8 cellular contexts compared by ENCODE assay signal in genomic region chr21:34983680-34984086, GRCh38.
DNase-seq lines count a peak whose midpoint lies in the region; ATAC-seq and TF ChIP-seq lines count a peak whose summit lies in the region.

No MANE protein-coding gene starts in this region.

- H3K9me3 ChIP-seq in fibroblast of lung (ENCODE audit: control insufficient read depth, insufficient read depth, low read depth, low read length): no peaks in the 10 kb centered on the region

- peak; percentile 70 for ATAC-seq in stimulated activated memory B cell treated with anti-CD40 and anti-IgM and Interleukin-4, amounts not matched to agents 10 μg/mL and 1 μg/mL and 100 μg/mL, for 72 hours
- ATAC-seq in HG03457 (IDR thresholded peaks at IDR 0.05; ENCODE audit: unreplicated experiment) (no peak), left colon (no peak)

- peak overlapping the region; percentile 72 for H3K27ac ChIP-seq in fibroblast of lung (ENCODE audit: insufficient read depth, low read length)

- H3K9me3 Mint-ChIP-seq in stimulated activated memory B cell treated with anti-CD40 and anti-IgM and Interleukin-4, amounts not matched to agents 10 μg/mL and 1 μg/mL and 100 μg/mL, for 72 hours: no peaks in the 10 kb centered on the region

- H3K79me2 ChIP-seq in fibroblast of lung (ENCODE audit: control insufficient read depth, insufficient read depth, low read length): no peaks in the 10 kb centered on the region

- H3K27me3 Mint-ChIP-seq in stimulated activated memory B cell treated with anti-CD40 and anti-IgM and Interleukin-4, amounts not matched to agents 10 μg/mL and 1 μg/mL and 100 μg/mL, for 72 hours: no peaks in the 10 kb centered on the region

- no peaks in the 10 kb centered on the region for H3K27me3 ChIP-seq in fibroblast of lung (ENCODE audit: control insufficient read depth, insufficient read depth, low read length)

- peak overlapping the region; percentile 44 for H3K4me2 ChIP-seq in fibroblast of lung (ENCODE audit: extremely low read depth, insufficient read depth, low read length)

- no peak overlapping the region for H2AFZ ChIP-seq in fibroblast of lung (ENCODE audit: low read length)

- peak; percentile 39 for DNase-seq in HK-2 (ENCODE audit: unreplicated experiment)
- DNase-seq in activated CD4-positive, CD25-positive, alpha-beta regulatory T cell treated with anti-CD3 and anti-CD28 coated beads, Interleukin-2, amount 50 U/mL, for 72 hours: peak; percentile 60
- peak; percentile 43 to 86 for DNase-seq in fibroblast of lung (ENCODE audit: low read depth in 2 of 2)
- no peak for DNase-seq in left colon
- no peak for DNase-seq in GOT3 (lab: John Stamatoyannopoulos, UW)
- no peak for DNase-seq in cardiac septum (ENCODE audit: low spot score)

- no peak overlapping the region for H3K4me3 ChIP-seq in fibroblast of lung (replicated peaks in 1 of 4; ENCODE audit: control extremely low read depth in 1 of 4, insufficient read depth in 1 of 4, low read depth in 3 of 4, low read length in 4 of 4)

- peak overlapping the region; percentile 58 for H3K4me3 Mint-ChIP-seq in stimulated activated memory B cell treated with anti-CD40 and anti-IgM and Interleukin-4, amounts not matched to agents 10 μg/mL and 1 μg/mL and 100 μg/mL, for 72 hours

- peaks cover 10% of the 10 kb centered on the region for H3K4me1 ChIP-seq in fibroblast of lung (ENCODE audit: control insufficient read depth, extremely low read depth, insufficient read depth, low read length)

- peak overlapping the region; percentile 82 for H3K27ac Mint-ChIP-seq in stimulated activated memory B cell treated with anti-CD40 and anti-IgM and Interleukin-4, amounts not matched to agents 10 μg/mL and 1 μg/mL and 100 μg/mL, for 72 hours

- intact Hi-C loops in left colon (cut with DNase I, micrococcal nuclease): no loop called here
- intact Hi-C loops in cardiac septum (cut with DNase I): loop anchor here (10.0 kb wide), 1 partner anchor 221 kb away; no protein-coding TSS in a partner anchor

- TF ChIP-seq CTCF in fibroblast of lung (conservative IDR thresholded peaks at IDR 0.05 in 1 of 2, IDR thresholded peaks at IDR 0.05 in 1 of 2; ENCODE audit: low read depth in 1 of 2, low read length in 2 of 2): no peak

- H4K20me1 ChIP-seq in fibroblast of lung (ENCODE audit: control insufficient read depth, extremely low read depth, insufficient read depth, low read length): no peaks in the 10 kb centered on the region

- no peak overlapping the region for H3K9ac ChIP-seq in fibroblast of lung (ENCODE audit: insufficient read depth, low read length)

- peaks cover 28% of the 10 kb centered on the region for H3K36me3 Mint-ChIP-seq in stimulated activated memory B cell treated with anti-CD40 and anti-IgM and Interleukin-4, amounts not matched to agents 10 μg/mL and 1 μg/mL and 100 μg/mL, for 72 hours

- no peaks in the 10 kb centered on the region for H3K36me3 ChIP-seq in fibroblast of lung (ENCODE audit: control insufficient read depth, insufficient read depth, low read length)

- peaks cover 60% of the 10 kb centered on the region for H3K4me1 Mint-ChIP-seq in stimulated activated memory B cell treated with anti-CD40 and anti-IgM and Interleukin-4, amounts not matched to agents 10 μg/mL and 1 μg/mL and 100 μg/mL, for 72 hours

Comparison
In these comparisons a context has a peak if more than half of its experiments do, and no peak if none do; other contexts are left out.
1. DNase-seq: peak in HK-2 (single experiment), activated CD4-positive, CD25-positive, alpha-beta regulatory T cell treated with anti-CD3 and anti-CD28 coated beads, Interleukin-2, amount 50 U/mL, for 72 hours (single experiment) and fibroblast of lung (2 of 2); none in left colon (0 of 2), GOT3 (single experiment) and cardiac septum (single experiment).